Comparison of ENCODE assay signal across 28 cellular contexts in genomic region chr16:11857161-11857560, GRCh38. TPM values are rescaled to one million over a fixed set of nuclear protein-coding genes. Genes with fewer than 3 reads are reported as not detected.
DNase-seq lines count a peak whose midpoint lies in the region; ATAC-seq and TF ChIP-seq lines count a peak whose summit lies in the region.
"Had no signal": no experiment of that assay in that cellular context is flagged by ENCODE, and none has a peak within 500 bp of the region (broad histone marks: within the 10 kb centered on the region; RNA-seq: fewer than 3 reads in every experiment).

No MANE protein-coding gene starts in this region.

- H3K4me3 ChIP-seq in gastrocnemius medialis, result no peak overlapping the region
- H3K4me3 ChIP-seq: coronary artery, GM23338, stomach, tibial nerve had no signal

- peak; percentile 80 to 90 for ATAC-seq in gastrocnemius medialis
- no peak for ATAC-seq in GM21619 (IDR thresholded peaks at IDR 0.05; ENCODE audit: unreplicated experiment)
- no peak for ATAC-seq in HG02623 (IDR thresholded peaks at IDR 0.05; ENCODE audit: unreplicated experiment)
- ATAC-seq: activated CD8-positive, alpha-beta T cell treated with anti-CD3 and anti-CD28 coated beads for 36 hours; CD8-positive, alpha-beta T cell; effector memory CD8-positive, alpha-beta T cell; GM23338 had no signal

- intact Hi-C loops in gastrocnemius medialis (cut with DNase I; ENCODE audit: low total_unique reads), result loop anchor here (10.0 kb wide), 1 partner anchor 208 kb away; no protein-coding TSS in a partner anchor

- H3K27ac ChIP-seq in gastrocnemius medialis, result peak overlapping the region; percentile 56 to 73 (median 66)
- H3K27ac ChIP-seq: coronary artery, stomach, tibial nerve had no signal

- in situ Hi-C loops in gastrocnemius medialis (cut with MboI; ENCODE audit: low sequenced_read_pairs in 4 of 4), result loop anchor here in 1 of 4 donors (25.0 kb wide), 1 partner anchor 205 kb away; no protein-coding TSS in a partner anchor

- no peaks in the 10 kb centered on the region for H3K27me3 ChIP-seq in gastrocnemius medialis
- H3K27me3 ChIP-seq: stomach, tibial nerve had no signal

- H3K9me3 ChIP-seq in gastrocnemius medialis, result no peaks in the 10 kb centered on the region
- H3K9me3 ChIP-seq: stomach, tibial nerve had no signal

- peaks cover 36 to 39% of the 10 kb centered on the region in 2 donors for H3K4me1 ChIP-seq in gastrocnemius medialis

- peaks cover 0 to 3% of the 10 kb centered on the region in 2 donors for H3K36me3 ChIP-seq in gastrocnemius medialis
- H3K36me3 ChIP-seq: stomach had no signal

- TF ChIP-seq CTCF in gastrocnemius medialis (IDR thresholded peaks at IDR 0.05 in 4 of 5, conservative IDR thresholded peaks at IDR 0.05 in 1 of 5), result no peak

- no peak for TF ChIP-seq POLR2A in gastrocnemius medialis (IDR thresholded peaks at IDR 0.05)

- DNase-seq in HCEC 1CT (peak; percentile 66), RKO (ENCODE audit: low spot score) (peak; percentile 40), fibroblast of gingiva (ENCODE audit: low read depth) (peak; percentile 13), gastrocnemius medialis (peak in 1 of 2 donors; percentile 41), NCI-H1092 treated with DMSO at 0.1 percent for 48 hours (lab: John Stamatoyannopoulos, UW) (no peak)
- DNase-seq: activated CD4-positive, CD25-positive, alpha-beta regulatory T cell treated with anti-CD3 and anti-CD28 coated beads, Interleukin-2, amount 50 U/mL, for 72 hours; activated CD8-positive, alpha-beta T cell treated with anti-CD3 and anti-CD28 coated beads for 36 hours; activated gamma-delta T cell treated with Interleukin-2 at 50 U/mL for 16 hours; activated T-cell treated with anti-CD3 and anti-CD28 coated beads for 4 hours; AML-193; CD8-positive, alpha-beta T cell; DMS 273 treated with DMSO at 0.1 percent for 48 hours; effector memory CD8-positive, alpha-beta T cell; glutamatergic neuron; Karpas-422; kidney; NCI-H1105 treated with DMSO at 0.1 percent for 48 hours; NCI-H2029; NCI-H446; NCI-H82; SHP77; stimulated activated CD8-positive, alpha-beta memory T cell treated with anti-CD3 and anti-CD28 coated beads, Interleukin-4, amount 100 ng/mL, for 48 hours; stomach had no signal

RNA-seq across cellular contexts. Expression of gene RSL1D1, which starts 5.8 kb away (rescaled TPM):
- 100 to 1,000 TPM; 215 to 302 (median 259) TPM for total RNA-seq in gastrocnemius medialis

RNA-seq across cellular contexts. Expression of gene GSPT1, which starts 58.6 kb away (rescaled TPM):
- total RNA-seq in gastrocnemius medialis, result 100 to 1,000 TPM in 3 of 4 donors, 10 to 100 TPM in 1; 86.9 to 169 (median 139) TPM

Comparison
In these comparisons a context has a peak if more than half of its experiments do, and no peak if none do; other contexts are left out.
1. ATAC-seq: peak in gastrocnemius medialis (2 of 2); none in GM21619 (single experiment) and HG02623 (single experiment).